Comparison of ENCODE assay signal across 9 cellular contexts in the genomic region with DNA sequence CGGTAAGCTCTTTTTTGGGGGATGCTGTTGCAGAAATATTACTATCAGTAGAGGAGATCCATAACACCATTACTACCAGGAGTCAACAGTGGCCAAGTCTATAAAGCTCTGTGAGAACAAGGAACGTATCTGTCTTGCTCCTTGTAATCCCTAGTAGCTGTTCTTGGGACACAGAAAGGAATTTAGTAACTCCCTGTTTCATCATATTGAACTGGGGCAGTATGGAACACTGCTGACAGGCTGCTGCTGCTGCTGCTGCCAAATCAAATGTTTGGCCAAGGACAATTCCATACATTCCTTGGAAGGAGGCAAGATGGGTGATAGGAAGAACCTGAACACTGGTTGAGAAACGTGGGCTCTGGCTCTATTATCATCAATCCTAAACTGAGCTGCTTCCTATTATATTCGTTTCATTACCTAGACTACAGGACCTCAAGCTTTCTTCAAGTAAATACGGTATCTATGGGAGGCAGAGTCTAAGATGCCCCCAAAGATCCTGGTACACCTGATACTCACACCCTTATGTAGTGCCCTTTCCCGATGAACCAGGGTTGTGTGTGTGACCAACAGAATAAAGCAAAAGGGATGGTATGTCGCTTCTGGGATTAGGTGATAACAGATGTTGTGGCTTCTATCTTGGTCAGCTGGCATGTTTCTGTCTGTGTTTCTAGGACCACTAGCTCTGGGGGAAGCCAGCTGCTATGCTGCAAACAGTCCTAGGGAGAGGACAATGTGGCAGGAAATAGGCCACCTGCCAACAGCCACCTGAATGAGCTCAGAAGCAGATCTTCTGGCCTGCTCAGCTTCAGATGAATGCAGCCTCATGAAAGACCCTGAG. TPM values are rescaled to one million over a fixed set of nuclear protein-coding genes. Genes with fewer than 3 reads are reported as not detected.
DNase-seq lines count a peak whose midpoint lies in the region; ATAC-seq, FAIRE-seq and TF ChIP-seq lines count a peak whose summit lies in the region.
"Had no signal": no experiment of that assay in that cellular context is flagged by ENCODE, and none has a peak within 500 bp of the region (broad histone marks: within the 10 kb centered on the region; RNA-seq: fewer than 3 reads in every experiment).

No MANE protein-coding gene starts in this region.

- H3K36me3 ChIP-seq in GM06990 (ENCODE audit: control insufficient read depth, insufficient read depth, low read length) (no peaks in the 10 kb centered on the region), mesenchymal stem cell (ENCODE audit: control insufficient read depth in 1 of 2, insufficient read depth in 2 of 2, low read depth in 1 of 2, low read length in 2 of 2) (no peaks in the 10 kb centered on the region)

- POLR2A ChIA-PET in activated B cell treated with CpG ODN at 0.5 μM for 24 hours (lab: Charles Lee) = interaction anchor here (0.9 to 2.6 kb wide), 9 partner anchors 10 to 174 kb away, joined by 3 to 10 read pairs (median 4); a partner anchor contains a TSS

- intact Hi-C loops in activated B cell treated with CpG ODN at 0.5 μM for 24 hours (cut with micrococcal nuclease) = no loop called here

- H4K91ac ChIP-seq in mesenchymal stem cell (ENCODE audit: low read length) = peak overlapping the region; percentile 52

- no peak overlapping the region for H3K4me2 ChIP-seq in mesenchymal stem cell (ENCODE audit: low read length, poor library complexity, severe bottlenecking)

- no peak overlapping the region for H2BK5ac ChIP-seq in mesenchymal stem cell (ENCODE audit: low read depth, low read length, poor library complexity, severe bottlenecking)

- H3K27ac ChIP-seq in mesenchymal stem cell (ENCODE audit: low read length, poor library complexity, severe bottlenecking) = no peak overlapping the region

- peak overlapping the region in 1 of 2 experiments; percentile 10 for H3K4ac ChIP-seq in mesenchymal stem cell (ENCODE audit: low read depth in 1 of 2, low read length in 2 of 2)

- H3K79me1 ChIP-seq in mesenchymal stem cell (replicated peaks; ENCODE audit: low read length, poor library complexity, severe bottlenecking) = peaks cover 11% of the 10 kb centered on the region

- H3K9ac ChIP-seq in mesenchymal stem cell (ENCODE audit: low read length) = no peak overlapping the region

- H3K4me1 ChIP-seq in mesenchymal stem cell (ENCODE audit: control insufficient read depth, insufficient read depth, low read depth, low read length) = peaks cover 3% of the 10 kb centered on the region

- H3K9me3 Mint-ChIP-seq in activated B cell treated with CpG ODN at 0.5 μM for 24 hours = no peaks in the 10 kb centered on the region
- H3K9me3 Mint-ChIP-seq: neural crest cell had no signal

- CTCF ChIA-PET in activated B cell treated with CpG ODN at 0.5 μM for 24 hours (lab: Charles Lee) = interaction anchor here (1.1 to 2.2 kb wide), 4 partner anchors 9 to 102 kb away, joined by 3 to 12 read pairs (median 6); no protein-coding TSS in a partner anchor

- no peak overlapping the region for H3K23ac ChIP-seq in mesenchymal stem cell (ENCODE audit: low read length in 2 of 2)

- no peak overlapping the region for H2BK12ac ChIP-seq in mesenchymal stem cell (ENCODE audit: low read length in 2 of 2)

- no peak for FAIRE-seq in D721Med (lab: Jason Lieb, UNC)

- H3K27ac Mint-ChIP-seq in activated B cell treated with CpG ODN at 0.5 μM for 24 hours = peak overlapping the region; percentile 92

- peak overlapping the region; percentile 57 for H3K4me3 Mint-ChIP-seq in activated B cell treated with CpG ODN at 0.5 μM for 24 hours
- H3K4me3 Mint-ChIP-seq: neural crest cell had no signal

- peak overlapping the region; percentile 23 for H2AK5ac ChIP-seq in mesenchymal stem cell (ENCODE audit: low read length, severe bottlenecking)

- H3K4me3 ChIP-seq in GM06990 (replicated peaks; ENCODE audit: low read depth, low read length) (no peak overlapping the region), mesenchymal stem cell (ENCODE audit: insufficient read depth in 1 of 2, low read depth in 1 of 2, low read length in 2 of 2) (no peak overlapping the region)

- H3K4me1 Mint-ChIP-seq in activated B cell treated with CpG ODN at 0.5 μM for 24 hours = peaks cover 84% of the 10 kb centered on the region

- H3K27me3 ChIP-seq in GM06990 (replicated peaks; ENCODE audit: control insufficient read depth, insufficient read depth, low read length) (no peaks in the 10 kb centered on the region), mesenchymal stem cell (ENCODE audit: control insufficient read depth in 1 of 2, insufficient read depth in 1 of 2, low read length in 2 of 2) (no peaks in the 10 kb centered on the region)

- no peak for TF ChIP-seq CTCF in GM06990 (IDR thresholded peaks at IDR 0.05; ENCODE audit: insufficient read depth, low read length, poor library complexity, severe bottlenecking)
- no peak for TF ChIP-seq CTCF in activated B cell treated with CpG ODN at 0.5 μM for 24 hours (IDR thresholded peaks at IDR 0.05)
- no peak for TF ChIP-seq CTCF in D721Med (IDR thresholded peaks at IDR 0.05; ENCODE audit: insufficient read depth, missing control alignments)

- no peaks in the 10 kb centered on the region for H3K27me3 Mint-ChIP-seq in activated B cell treated with CpG ODN at 0.5 μM for 24 hours

- peak; percentile 51 for DNase-seq in GM06990 (ENCODE audit: extremely low read depth, insufficient read length)
- DNase-seq in HUDEP-2 (lab: John Stamatoyannopoulos, UW; ENCODE audit: unreplicated experiment in 76 of 76) = peak in 74 of 76 experiments; percentile 54 to 95 (median 81)
- no peak for DNase-seq in activated B cell treated with CpG ODN at 0.5 μM for 24 hours
- DNase-seq in mesenchymal stem cell = peak; percentile 78
- DNase-seq in MV-4-11 (lab: John Stamatoyannopoulos, UW) = no peak
- DNase-seq in D721Med (ENCODE audit: insufficient read length, low spot score) = no peak
- DNase-seq in activated CD8-positive, alpha-beta memory T cell treated with anti-CD3 and anti-CD28 coated beads, Interleukin-2, amount 50 U/mL, for 4 hours = no peak

- ATAC-seq in GM21423 (IDR thresholded peaks at IDR 0.05; ENCODE audit: unreplicated experiment) (peak; percentile 69), activated B cell treated with CpG ODN at 0.5 μM for 24 hours (ENCODE audit: low read depth) (peak; percentile 34)

- peak overlapping the region in 1 of 2 experiments; percentile 55 for H3K18ac ChIP-seq in mesenchymal stem cell (ENCODE audit: low read depth in 1 of 2, low read length in 2 of 2)

- no peak overlapping the region for H2BK120ac ChIP-seq in mesenchymal stem cell (ENCODE audit: low read depth, low read length)

- peaks cover 33% of the 10 kb centered on the region for H3K36me3 Mint-ChIP-seq in activated B cell treated with CpG ODN at 0.5 μM for 24 hours (ENCODE audit: low read depth)

- H2AFZ ChIP-seq in mesenchymal stem cell (ENCODE audit: low read depth, low read length) = no peak overlapping the region

- no peak overlapping the region for H3K14ac ChIP-seq in mesenchymal stem cell (ENCODE audit: low read length in 2 of 2)

- WGBS in mesenchymal stem cell = 86% methylated on average over 6 of the region's 7 CpGs

- H4K8ac ChIP-seq in mesenchymal stem cell (ENCODE audit: low read length) = peak overlapping the region; percentile 40

- H3K9me3 ChIP-seq in mesenchymal stem cell (ENCODE audit: control insufficient read depth, low read length) = no peaks in the 10 kb centered on the region

- no peak overlapping the region for H2BK15ac ChIP-seq in mesenchymal stem cell (ENCODE audit: low read depth, poor library complexity, severe bottlenecking)

RNA-seq across cellular contexts. Expression of a gene that starts 39.5 kb away (rescaled TPM):
- 109 and 127 TPM in 2 replicates for total RNA-seq in activated B cell treated with CpG ODN at 0.5 μM for 24 hours
- polyA plus RNA-seq in mesenchymal stem cell (2013, experiment 1 of 2) = 112 TPM
- polyA plus RNA-seq in mesenchymal stem cell (2013, experiment 2 of 2) = 114 TPM

Comparison
In these comparisons a context has a peak if more than half of its experiments do, and no peak if none do; other contexts are left out.
1. DNase-seq: peak in GM06990 (single experiment), HUDEP-2 (74 of 76) and mesenchymal stem cell (single experiment); none in activated B cell treated with CpG ODN at 0.5 μM for 24 hours (single experiment), MV-4-11 (single experiment), D721Med (single experiment) and activated CD8-positive, alpha-beta memory T cell treated with anti-CD3 and anti-CD28 coated beads, Interleukin-2, amount 50 U/mL, for 4 hours (single experiment).